In genomic region chr3:143301031-143301430, GRCh38 we compare ENCODE assay signal across 17 cellular contexts.
DNase-seq lines count a peak whose midpoint lies in the region; ATAC-seq and TF ChIP-seq lines count a peak whose summit lies in the region.
"Had no signal": no experiment of that assay in that cellular context is flagged by ENCODE, and none has a peak within 500 bp of the region (broad histone marks: within the 10 kb centered on the region; RNA-seq: fewer than 3 reads in every experiment).

No MANE protein-coding gene starts in this region.

- no peaks in the 10 kb centered on the region for H3K9me3 Mint-ChIP-seq in natural killer cell treated with Interleukin-12 subunit alpha and Interleukin-12 subunit beta and Interleukin-15 and Interleukin-18, amount 100 ng/mL, for 72 hours
- H3K9me3 Mint-ChIP-seq: CD4-positive, CD25-positive, alpha-beta regulatory T cell; CD8-positive, alpha-beta memory T cell; GM23338; H9 had no signal

- H3K9ac ChIP-seq in DND-41 (ENCODE audit: low read depth, low read length): no peak overlapping the region; the same call in 1 of the 2 replicates
- H3K9ac ChIP-seq in Karpas-422 (ENCODE audit: low read length): peak overlapping the region; percentile 57

- no peak for TF ChIP-seq CTCF in DND-41 (IDR thresholded peaks at IDR 0.05; ENCODE audit: borderline replicate concordance, extremely low read depth, low read length, poor library complexity, severe bottlenecking)
- TF ChIP-seq CTCF in GM20000 (IDR thresholded peaks at IDR 0.05; ENCODE audit: extremely low read depth, missing control alignments): no peak

- no peaks in the 10 kb centered on the region for H3K27me3 Mint-ChIP-seq in natural killer cell treated with Interleukin-12 subunit alpha and Interleukin-12 subunit beta and Interleukin-15 and Interleukin-18, amount 100 ng/mL, for 72 hours
- H3K27me3 Mint-ChIP-seq: CD4-positive, CD25-positive, alpha-beta regulatory T cell; CD8-positive, alpha-beta memory T cell had no signal

- no peaks in the 10 kb centered on the region for H3K27me3 ChIP-seq in DND-41 (ENCODE audit: insufficient read depth, low read length, poor library complexity)
- no peaks in the 10 kb centered on the region for H3K27me3 ChIP-seq in Karpas-422 (ENCODE audit: low read length)

- H3K9me2 ChIP-seq in Karpas-422 (replicated peaks; ENCODE audit: insufficient read depth, low read length): no peaks in the 10 kb centered on the region

- H3K4me3 ChIP-seq in DND-41 (ENCODE audit: low read depth in 1 of 2, low read length in 2 of 2): no peak overlapping the region
- H3K4me3 ChIP-seq in Karpas-422 (ENCODE audit: low read length): no peak overlapping the region
- H3K4me3 ChIP-seq: GM12878, GM23338 had no signal

- H3K36me3 ChIP-seq in DND-41 (ENCODE audit: insufficient read depth, low read length): no peaks in the 10 kb centered on the region
- no peaks in the 10 kb centered on the region for H3K36me3 ChIP-seq in Karpas-422 (ENCODE audit: insufficient read depth, low read length)

- H3K27ac ChIP-seq in DND-41 (ENCODE audit: low read length): peak overlapping the region; percentile 73
- H3K27ac ChIP-seq in Karpas-422 (ENCODE audit: low read length): peak overlapping the region; percentile 98

- ATAC-seq in DND-41 (ENCODE audit: insufficient read depth, low read depth): no peak
- no peak for ATAC-seq in natural killer cell treated with Interleukin-12 subunit alpha and Interleukin-12 subunit beta and Interleukin-15 and Interleukin-18, amount 100 ng/mL, for 72 hours
- ATAC-seq: GM12878, GM23338, HCT116 had no signal

- no peak overlapping the region for H2AFZ ChIP-seq in DND-41 (ENCODE audit: low read depth, low read length)
- no peak overlapping the region for H2AFZ ChIP-seq in Karpas-422 (ENCODE audit: low read length)

- H3K4me2 ChIP-seq in DND-41 (ENCODE audit: insufficient read depth, low read length) (no peak overlapping the region), Karpas-422 (ENCODE audit: low read depth, low read length, poor library complexity, severe bottlenecking) (peak overlapping the region; percentile 63)
- H3K4me2 ChIP-seq: GM23338 had no signal

- H3K79me2 ChIP-seq in DND-41 (ENCODE audit: insufficient read depth, low read length) (no peaks in the 10 kb centered on the region), Karpas-422 (ENCODE audit: low read length) (no peaks in the 10 kb centered on the region)

- peak overlapping the region; percentile 6 to 64 for H3K27ac Mint-ChIP-seq in natural killer cell treated with Interleukin-12 subunit alpha and Interleukin-12 subunit beta and Interleukin-15 and Interleukin-18, amount 100 ng/mL, for 72 hours
- H3K27ac Mint-ChIP-seq: CD4-positive, CD25-positive, alpha-beta regulatory T cell; GM23338; H9 had no signal

- H4K20me1 ChIP-seq in DND-41 (ENCODE audit: insufficient read depth, low read length) (no peaks in the 10 kb centered on the region), Karpas-422 (ENCODE audit: insufficient read depth, low read depth, low read length) (no peaks in the 10 kb centered on the region)

- DNase-seq in DND-41 (no peak), Karpas-422 (peak; percentile 93), DMS114 treated with DMSO at 0.1 percent for 48 hours (lab: John Stamatoyannopoulos, UW; ENCODE audit: unreplicated experiment) (no peak), NAMALWA (ENCODE audit: low spot score) (no peak), GM20000 (ENCODE audit: low spot score) (no peak)
- no peak for DNase-seq in natural killer cell treated with Interleukin-12 subunit alpha and Interleukin-12 subunit beta and Interleukin-15 and Interleukin-18, amount 100 ng/mL, for 72 hours (ENCODE audit: low spot score)
- DNase-seq: C1 segment of cervical spinal cord; Calu3; CD4-positive, CD25-positive, alpha-beta regulatory T cell; DMS153; EL; GDM1; H9 had no signal

- H3K4me1 ChIP-seq in DND-41 (ENCODE audit: insufficient read depth, low read length) (peaks cover 77% of the 10 kb centered on the region), Karpas-422 (ENCODE audit: low read length) (peaks cover 96% of the 10 kb centered on the region)

- H3K4me3 Mint-ChIP-seq in natural killer cell treated with Interleukin-12 subunit alpha and Interleukin-12 subunit beta and Interleukin-15 and Interleukin-18, amount 100 ng/mL, for 72 hours: peak overlapping the region; percentile 32
- H3K4me3 Mint-ChIP-seq: CD4-positive, CD25-positive, alpha-beta regulatory T cell; GM23338; H9 had no signal

- H3K9me3 ChIP-seq in DND-41 (ENCODE audit: insufficient read depth, low read length, severe bottlenecking) (no peaks in the 10 kb centered on the region), Karpas-422 (ENCODE audit: low read length) (no peaks in the 10 kb centered on the region)

- H3K4me1 Mint-ChIP-seq in natural killer cell treated with Interleukin-12 subunit alpha and Interleukin-12 subunit beta and Interleukin-15 and Interleukin-18, amount 100 ng/mL, for 72 hours (ENCODE audit: low read depth in 2 of 2): peaks cover 66 to 70% of the 10 kb centered on the region in 2 donors

- H3K36me3 Mint-ChIP-seq in natural killer cell treated with Interleukin-12 subunit alpha and Interleukin-12 subunit beta and Interleukin-15 and Interleukin-18, amount 100 ng/mL, for 72 hours: no peaks in the 10 kb centered on the region
- H3K36me3 Mint-ChIP-seq: CD8-positive, alpha-beta memory T cell had no signal
